Comparison of ENCODE assay signal across 8 cellular contexts in the genomic region with DNA sequence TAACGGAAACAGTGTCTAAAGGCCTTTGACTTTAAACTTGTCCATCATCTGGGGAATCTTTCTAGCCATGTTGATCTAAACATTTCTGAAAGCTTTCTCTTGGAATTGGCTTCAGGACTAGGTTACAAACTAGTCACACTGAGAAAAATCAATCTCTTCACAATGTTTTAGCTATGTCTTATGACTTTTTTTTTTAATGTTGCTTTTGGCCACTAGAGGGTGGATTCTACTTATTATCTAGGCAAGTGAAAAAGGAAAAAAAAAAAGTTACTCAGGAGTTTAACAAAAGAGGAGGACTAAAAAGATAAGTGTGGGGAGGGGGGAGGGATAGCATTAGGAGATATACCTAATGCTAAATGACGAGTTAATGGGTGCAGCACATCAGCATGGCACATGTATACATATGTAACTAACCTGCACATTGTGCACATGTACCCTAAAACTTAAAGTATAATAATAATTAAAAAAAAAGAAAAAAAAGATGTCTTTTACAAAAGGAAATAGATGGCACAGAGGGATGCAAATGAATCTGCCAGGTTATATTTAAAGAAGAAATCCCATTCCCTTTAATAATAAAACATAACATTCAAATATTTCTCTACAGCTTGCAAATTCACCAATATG.
DNase-seq lines count a peak whose midpoint lies in the region; ATAC-seq, FAIRE-seq and TF ChIP-seq lines count a peak whose summit lies in the region.

No MANE protein-coding gene starts in this region.

- no peak for ATAC-seq in activated CD4-positive, CD25-positive, alpha-beta regulatory T cell treated with anti-CD3 and anti-CD28 coated beads, Interleukin-2, amount 50 U/mL, for 24 hours
- ATAC-seq in activated naive CD4-positive, alpha-beta T cell treated with anti-CD3 and anti-CD28 coated beads, Interleukin-2, amount 50 U/mL, for 72 hours: no peak
- ATAC-seq in activated naive CD8-positive, alpha-beta T cell treated with anti-CD3 and anti-CD28 coated beads, Interleukin-2, amount 50 U/mL, for 24 hours: no peak

- peak in 2 of 3 donors; percentile 49 to 51 for TF ChIP-seq CTCF in ovary (IDR thresholded peaks at IDR 0.05)

- H3K9ac ChIP-seq in NT2/D1 (ENCODE audit: insufficient read length, low read depth): no peak overlapping the region

- no peak for TF ChIP-seq POLR2A in ovary (IDR thresholded peaks at IDR 0.05)

- no peaks in the 10 kb centered on the region for H3K9me3 Mint-ChIP-seq in activated naive CD4-positive, alpha-beta T cell treated with anti-CD3 and anti-CD28 coated beads, Interleukin-2, amount 50 U/mL, for 72 hours
- no peaks in the 10 kb centered on the region for H3K9me3 Mint-ChIP-seq in activated naive CD8-positive, alpha-beta T cell treated with anti-CD3 and anti-CD28 coated beads, Interleukin-2, amount 50 U/mL, for 24 hours

- WGBS in ovary, 3 donors: 38 to 40% (median 39%) methylated on average over 2 of the region's 2 CpGs

- H3K27ac ChIP-seq in ovary: no peak overlapping the region

- FAIRE-seq in endometrium (lab: Jason Lieb, UNC): peak; percentile 82

- no peaks in the 10 kb centered on the region for H3K4me1 Mint-ChIP-seq in activated naive CD8-positive, alpha-beta T cell treated with anti-CD3 and anti-CD28 coated beads, Interleukin-2, amount 50 U/mL, for 24 hours

- H3K4me1 ChIP-seq in NT2/D1 (ENCODE audit: insufficient read depth, insufficient read length): no peaks in the 10 kb centered on the region
- H3K4me1 ChIP-seq in ovary (ENCODE audit: insufficient read depth): no peaks in the 10 kb centered on the region

- H3K9me3 ChIP-seq in NT2/D1 (ENCODE audit: insufficient read depth, low read length) (peaks cover 6% of the 10 kb centered on the region; the same call in 1 of the 2 replicates), ovary (no peaks in the 10 kb centered on the region)

- H3K4me3 Mint-ChIP-seq in activated naive CD8-positive, alpha-beta T cell treated with anti-CD3 and anti-CD28 coated beads, Interleukin-2, amount 50 U/mL, for 24 hours: no peak overlapping the region

- peaks cover 7% of the 10 kb centered on the region for H3K27me3 Mint-ChIP-seq in activated naive CD8-positive, alpha-beta T cell treated with anti-CD3 and anti-CD28 coated beads, Interleukin-2, amount 50 U/mL, for 24 hours

- H3K36me3 Mint-ChIP-seq in activated naive CD4-positive, alpha-beta T cell treated with anti-CD3 and anti-CD28 coated beads, Interleukin-2, amount 50 U/mL, for 72 hours: no peaks in the 10 kb centered on the region
- no peaks in the 10 kb centered on the region for H3K36me3 Mint-ChIP-seq in activated naive CD8-positive, alpha-beta T cell treated with anti-CD3 and anti-CD28 coated beads, Interleukin-2, amount 50 U/mL, for 24 hours (ENCODE audit: low read depth)

- DNase-seq in NOMO-1 treated with DMSO at 0.1 percent for 48 hours (lab: John Stamatoyannopoulos, UW; ENCODE audit: unreplicated experiment) (peak; percentile 28), NOMO-1 treated with dmso at 0.1 percent for 144 hours (lab: John Stamatoyannopoulos, UW; ENCODE audit: unreplicated experiment) (no peak), NT2/D1 (ENCODE audit: low read depth, low spot score) (peak; percentile 38), ovary (no peak)
- no peak for DNase-seq in activated naive CD4-positive, alpha-beta T cell treated with anti-CD3 and anti-CD28 coated beads, Interleukin-2, amount 50 U/mL, for 72 hours (ENCODE audit: low spot score in 2 of 2)
- DNase-seq in activated naive CD8-positive, alpha-beta T cell treated with anti-CD3 and anti-CD28 coated beads, Interleukin-2, amount 50 U/mL, for 24 hours: no peak

- H3K36me3 ChIP-seq in NT2/D1 (ENCODE audit: insufficient read depth, insufficient read length, low read length) (no peaks in the 10 kb centered on the region), ovary (no peaks in the 10 kb centered on the region)

- no peak overlapping the region for H3K27ac Mint-ChIP-seq in activated naive CD4-positive, alpha-beta T cell treated with anti-CD3 and anti-CD28 coated beads, Interleukin-2, amount 50 U/mL, for 72 hours
- no peak overlapping the region for H3K27ac Mint-ChIP-seq in activated naive CD8-positive, alpha-beta T cell treated with anti-CD3 and anti-CD28 coated beads, Interleukin-2, amount 50 U/mL, for 24 hours

- H3K27me3 ChIP-seq in NT2/D1 (ENCODE audit: insufficient read depth, insufficient read length): no peaks in the 10 kb centered on the region
- H3K27me3 ChIP-seq in ovary: no peaks in the 10 kb centered on the region

- intact Hi-C loops in ovary (cut with DNase I): loop anchor here in 2 of 4 donors (5.0 to 10.0 kb wide), 3 partner anchors 153 to 157 kb away; a partner anchor contains a TSS

- H3K4me3 ChIP-seq in NT2/D1 (ENCODE audit: insufficient read length, low read depth) (no peak overlapping the region), ovary (no peak overlapping the region)

- TF ChIP-seq EP300 in ovary (IDR thresholded peaks at IDR 0.05): no peak

Comparison
In these comparisons a context has a peak if more than half of its experiments do, and no peak if none do; other contexts are left out.
1. DNase-seq: peak in NOMO-1 treated with DMSO at 0.1 percent for 48 hours (single experiment) and NT2/D1 (single experiment); none in NOMO-1 treated with dmso at 0.1 percent for 144 hours (single experiment), ovary (0 of 5), activated naive CD4-positive, alpha-beta T cell treated with anti-CD3 and anti-CD28 coated beads, Interleukin-2, amount 50 U/mL, for 72 hours (0 of 2) and activated naive CD8-positive, alpha-beta T cell treated with anti-CD3 and anti-CD28 coated beads, Interleukin-2, amount 50 U/mL, for 24 hours (single experiment).